In the genomic region with DNA sequence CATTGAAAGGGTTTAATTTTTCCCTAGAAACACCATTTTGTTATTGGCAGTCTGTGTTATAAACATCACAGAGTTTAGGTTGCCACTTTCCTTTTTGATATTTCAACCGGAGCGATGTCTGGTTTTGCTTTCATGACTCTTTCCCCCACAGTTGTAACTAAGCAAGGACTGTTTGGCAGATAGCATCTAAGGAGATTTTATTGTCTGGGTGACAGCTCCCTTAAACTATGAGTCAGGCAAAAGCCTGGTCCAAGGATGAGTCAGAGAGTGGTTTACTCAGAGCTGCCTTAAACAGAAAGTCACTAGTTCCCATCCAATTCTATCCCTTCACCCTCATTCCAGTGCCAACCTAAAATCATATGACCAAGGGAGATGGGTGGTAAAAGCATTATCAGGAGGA, we compare ENCODE assay signal across 9 cellular contexts.
A peak's percentile ranks its signal among the peaks of the same experiment; 100 is the strongest.
DNase-seq lines count a peak whose midpoint lies in the region; ATAC-seq and TF ChIP-seq lines count a peak whose summit lies in the region.
"Had no signal": no experiment of that assay in that cellular context is flagged by ENCODE, and none has a peak within 500 bp of the region (broad histone marks: within the 10 kb centered on the region; RNA-seq: fewer than 3 reads in every experiment).

No MANE protein-coding gene starts in this region.

- H3K9ac ChIP-seq in endodermal cell (ENCODE audit: extremely low read depth, low read length, poor library complexity, severe bottlenecking) = no peak overlapping the region
- H3K9ac ChIP-seq: parathyroid adenoma had no signal

- peaks cover 11% of the 10 kb centered on the region for H3K4me1 ChIP-seq in endodermal cell (ENCODE audit: control insufficient read depth, insufficient read depth, low read length)
- no peaks in the 10 kb centered on the region for H3K4me1 ChIP-seq in GM23338 (ENCODE audit: insufficient read depth)
- H3K4me1 ChIP-seq: parathyroid adenoma had no signal

- H3K4me2 ChIP-seq in GM23338 = no peak overlapping the region

- H3K27me3 ChIP-seq in endodermal cell (ENCODE audit: control insufficient read depth, insufficient read depth, low read length, poor library complexity, severe bottlenecking) (no peaks in the 10 kb centered on the region), GM23338 (ENCODE audit: insufficient read depth) (no peaks in the 10 kb centered on the region)

- H2AFZ ChIP-seq in GM23338 = no peak overlapping the region
- H2AFZ ChIP-seq: parathyroid adenoma had no signal

- peak; percentile 99 for DNase-seq in A172 (ENCODE audit: low spot score)
- DNase-seq in LNCaP clone FGC (ENCODE audit: low read depth) = peak; percentile 35
- no peak for DNase-seq in endodermal cell
- no peak for DNase-seq in sciatic nerve (ENCODE audit: low spot score)
- no peak for DNase-seq in activated T-helper 1 cell treated with anti-CD3 and anti-CD28 coated beads, Interleukin-12 subunit alpha, Interleukin-12 subunit beta, Interleukin-2, Interleukin-4 antibody, amounts not matched to agents 30 ng/mL and 10 ng/mL and 1 ng/mL, durations not matched to agents 14 hours and 24 hours and 36 hours (ENCODE audit: low spot score)
- DNase-seq in GM23338 (ENCODE audit: low spot score) = no peak

- H3K36me3 Mint-ChIP-seq in endodermal cell (ENCODE audit: low read depth) = no peaks in the 10 kb centered on the region
- no peaks in the 10 kb centered on the region for H3K36me3 Mint-ChIP-seq in activated T-helper 1 cell treated with anti-CD3 and anti-CD28 coated beads, Interleukin-12 subunit alpha, Interleukin-12 subunit beta, Interleukin-2, Interleukin-4 antibody, amounts not matched to agents 30 ng/mL and 10 ng/mL and 1 ng/mL, durations not matched to agents 14 hours and 24 hours and 36 hours (ENCODE audit: low read depth)
- H3K36me3 Mint-ChIP-seq in GM23338 (ENCODE audit: low read depth) = no peaks in the 10 kb centered on the region

- H3K9me3 ChIP-seq in endodermal cell (ENCODE audit: control insufficient read depth, low read length) = no peaks in the 10 kb centered on the region

- TF ChIP-seq CTCF in LNCaP clone FGC (IDR thresholded peaks at IDR 0.05; ENCODE audit: control insufficient read depth, extremely low read depth, insufficient read depth) = no peak
- TF ChIP-seq CTCF in endodermal cell (conservative IDR thresholded peaks at IDR 0.05) = no peak
- TF ChIP-seq CTCF in GM23338 (conservative IDR thresholded peaks at IDR 0.05; ENCODE audit: low read depth in 2 of 2) = no peak

- H3K4me3 Mint-ChIP-seq in endodermal cell (no peak overlapping the region), GM23338 (no peak overlapping the region)
- H3K4me3 Mint-ChIP-seq in activated T-helper 1 cell treated with anti-CD3 and anti-CD28 coated beads, Interleukin-12 subunit alpha, Interleukin-12 subunit beta, Interleukin-2, Interleukin-4 antibody, amounts not matched to agents 30 ng/mL and 10 ng/mL and 1 ng/mL, durations not matched to agents 14 hours and 24 hours and 36 hours = no peak overlapping the region

- peak; percentile 87 for ATAC-seq in GM18867 (IDR thresholded peaks at IDR 0.05; ENCODE audit: unreplicated experiment)
- ATAC-seq in sciatic nerve = peak; percentile 62
- ATAC-seq in GM18873 (IDR thresholded peaks at IDR 0.05; ENCODE audit: low FRiP score, unreplicated experiment) = no peak
- no peak for ATAC-seq in GM23338

- intact Hi-C loops in sciatic nerve (cut with DNase I) = no loop called here
- intact Hi-C loops in activated T-helper 1 cell treated with anti-CD3 and anti-CD28 coated beads, Interleukin-12 subunit alpha, Interleukin-12 subunit beta, Interleukin-2, Interleukin-4 antibody, amounts not matched to agents 30 ng/mL and 10 ng/mL and 1 ng/mL, durations not matched to agents 14 hours and 24 hours and 36 hours (cut with micrococcal nuclease) = no loop called here

- H3K9me3 Mint-ChIP-seq in endodermal cell (no peaks in the 10 kb centered on the region), GM23338 (no peaks in the 10 kb centered on the region)
- no peaks in the 10 kb centered on the region for H3K9me3 Mint-ChIP-seq in activated T-helper 1 cell treated with anti-CD3 and anti-CD28 coated beads, Interleukin-12 subunit alpha, Interleukin-12 subunit beta, Interleukin-2, Interleukin-4 antibody, amounts not matched to agents 30 ng/mL and 10 ng/mL and 1 ng/mL, durations not matched to agents 14 hours and 24 hours and 36 hours

- no peaks in the 10 kb centered on the region for H3K79me2 ChIP-seq in GM23338 (replicated peaks; ENCODE audit: insufficient read depth)
- H3K79me2 ChIP-seq: parathyroid adenoma had no signal

- no peaks in the 10 kb centered on the region for H3K9me2 ChIP-seq in GM23338 (ENCODE audit: insufficient read depth)

- H3K27ac Mint-ChIP-seq in endodermal cell = no peak overlapping the region
- H3K27ac Mint-ChIP-seq in activated T-helper 1 cell treated with anti-CD3 and anti-CD28 coated beads, Interleukin-12 subunit alpha, Interleukin-12 subunit beta, Interleukin-2, Interleukin-4 antibody, amounts not matched to agents 30 ng/mL and 10 ng/mL and 1 ng/mL, durations not matched to agents 14 hours and 24 hours and 36 hours = no peak overlapping the region
- no peak overlapping the region for H3K27ac Mint-ChIP-seq in GM23338

- WGBS in endodermal cell (ENCODE audit: insufficient coverage in 1 of 2, insufficient read length in 1 of 2), 2 experiments = 82% methylated on average over 2 of the region's 2 CpGs; no CpG with 5 or more reads in 1 of the 2 experiments

- H3K27ac ChIP-seq in endodermal cell (ENCODE audit: low read depth, low read length) (peak overlapping the region; percentile 14), GM23338 (ENCODE audit: low read depth) (no peak overlapping the region)
- H3K27ac ChIP-seq: parathyroid adenoma had no signal

- H3F3A ChIP-seq in GM23338 (replicated peaks; ENCODE audit: low read depth) = no peaks in the 10 kb centered on the region

- H3K4me1 Mint-ChIP-seq in endodermal cell (peaks cover 20% of the 10 kb centered on the region), GM23338 (peaks cover 8% of the 10 kb centered on the region; the same call in 2 of the 3 replicates)
- H3K4me1 Mint-ChIP-seq in activated T-helper 1 cell treated with anti-CD3 and anti-CD28 coated beads, Interleukin-12 subunit alpha, Interleukin-12 subunit beta, Interleukin-2, Interleukin-4 antibody, amounts not matched to agents 30 ng/mL and 10 ng/mL and 1 ng/mL, durations not matched to agents 14 hours and 24 hours and 36 hours (ENCODE audit: low read depth) = no peaks in the 10 kb centered on the region

- H3K27me3 Mint-ChIP-seq in endodermal cell (ENCODE audit: insufficient read depth) = no peaks in the 10 kb centered on the region
- H3K27me3 Mint-ChIP-seq in activated T-helper 1 cell treated with anti-CD3 and anti-CD28 coated beads, Interleukin-12 subunit alpha, Interleukin-12 subunit beta, Interleukin-2, Interleukin-4 antibody, amounts not matched to agents 30 ng/mL and 10 ng/mL and 1 ng/mL, durations not matched to agents 14 hours and 24 hours and 36 hours (ENCODE audit: insufficient read depth) = no peaks in the 10 kb centered on the region
- H3K27me3 Mint-ChIP-seq in GM23338 (ENCODE audit: insufficient read depth, low read depth, poor library complexity) = no peaks in the 10 kb centered on the region

- H3K4me3 ChIP-seq in LNCaP clone FGC (ENCODE audit: low read depth, low read length) (no peak overlapping the region), endodermal cell (ENCODE audit: low read length) (no peak overlapping the region), GM23338 (no peak overlapping the region)

- no peaks in the 10 kb centered on the region for H4K20me1 ChIP-seq in GM23338 (replicated peaks; ENCODE audit: insufficient read depth)

- H3K36me3 ChIP-seq in endodermal cell (ENCODE audit: control insufficient read depth, insufficient read depth, low read length) (no peaks in the 10 kb centered on the region), GM23338 (ENCODE audit: insufficient read depth) (no peaks in the 10 kb centered on the region)

Comparison
In these comparisons a context has a peak if more than half of its experiments do, and no peak if none do; other contexts are left out.
1. DNase-seq: peak in A172 (single experiment) and LNCaP clone FGC (single experiment); none in endodermal cell (single experiment), sciatic nerve (single experiment), activated T-helper 1 cell treated with anti-CD3 and anti-CD28 coated beads, Interleukin-12 subunit alpha, Interleukin-12 subunit beta, Interleukin-2, Interleukin-4 antibody, amounts not matched to agents 30 ng/mL and 10 ng/mL and 1 ng/mL, durations not matched to agents 14 hours and 24 hours and 36 hours (single experiment) and GM23338 (single experiment).
2. ATAC-seq: peak in GM18867 (single experiment) and sciatic nerve (single experiment); none in GM18873 (single experiment) and GM23338 (single experiment).